In the genomic region with DNA sequence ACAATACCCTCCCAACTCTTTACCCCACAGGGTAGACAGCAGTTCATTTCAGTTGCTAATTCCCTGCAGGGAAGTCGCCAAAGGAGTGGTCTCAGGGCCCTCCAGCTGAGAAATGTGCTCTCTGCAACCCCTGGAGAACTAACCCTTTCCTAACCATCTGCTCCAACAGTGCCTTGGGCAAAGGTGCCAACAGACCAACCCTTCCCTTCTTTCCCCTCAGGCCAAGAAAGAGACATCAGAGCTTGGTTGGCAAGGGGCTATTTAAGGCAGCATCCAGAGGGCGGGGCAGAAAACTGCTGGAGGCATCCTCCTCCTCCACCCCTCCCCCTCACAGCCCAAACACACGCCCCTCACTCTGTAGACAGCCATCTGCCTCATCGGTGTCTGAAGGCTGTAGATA, we compare ENCODE assay signal across 9 cellular contexts. TPM values are rescaled to one million over a fixed set of nuclear protein-coding genes. Genes with fewer than 3 reads are reported as not detected.
A peak's percentile ranks its signal among the peaks of the same experiment; 100 is the strongest.
DNase-seq lines count a peak whose midpoint lies in the region; ATAC-seq, FAIRE-seq and TF ChIP-seq lines count a peak whose summit lies in the region.
"Had no signal": no experiment of that assay in that cellular context is flagged by ENCODE, and none has a peak within 500 bp of the region (broad histone marks: within the 10 kb centered on the region; RNA-seq: fewer than 3 reads in every experiment).

No MANE protein-coding gene starts in this region.

- peaks cover 14% of the 10 kb centered on the region for H3K4me1 Mint-ChIP-seq in activated T-helper 2 cell treated with anti-CD3 and anti-CD28 coated beads, Interferon-gamma antibody, Interleukin-2, Interleukin-4, amounts not matched to agents 10 μg/mL and 5 μg/mL and 100 μg/mL, durations not matched to agents 14 hours and 24 hours and 36 hours (ENCODE audit: low read depth)

- no peaks in the 10 kb centered on the region for H3K36me3 Mint-ChIP-seq in activated T-helper 2 cell treated with anti-CD3 and anti-CD28 coated beads, Interferon-gamma antibody, Interleukin-2, Interleukin-4, amounts not matched to agents 10 μg/mL and 5 μg/mL and 100 μg/mL, durations not matched to agents 14 hours and 24 hours and 36 hours (ENCODE audit: low read depth)

- H3K4me1 ChIP-seq in skeletal muscle tissue (ENCODE audit: control insufficient read depth in 3 of 3, insufficient read depth in 3 of 3, low read length in 3 of 3), result peaks cover 18 to 43% (median 25%) of the 10 kb centered on the region in 3 donors
- peaks cover 0 to 7% (median 0%) of the 10 kb centered on the region in 3 donors for H3K4me1 ChIP-seq in pancreas

- peaks cover 48% of the 10 kb centered on the region for H3K27me3 Mint-ChIP-seq in activated T-helper 2 cell treated with anti-CD3 and anti-CD28 coated beads, Interferon-gamma antibody, Interleukin-2, Interleukin-4, amounts not matched to agents 10 μg/mL and 5 μg/mL and 100 μg/mL, durations not matched to agents 14 hours and 24 hours and 36 hours (ENCODE audit: low read depth)

- no peaks in the 10 kb centered on the region for H3K9me3 Mint-ChIP-seq in activated T-helper 2 cell treated with anti-CD3 and anti-CD28 coated beads, Interferon-gamma antibody, Interleukin-2, Interleukin-4, amounts not matched to agents 10 μg/mL and 5 μg/mL and 100 μg/mL, durations not matched to agents 14 hours and 24 hours and 36 hours

- WGBS in pancreas, 2 donors, result 70 to 71% methylated on average over 4 of the region's 4 CpGs

- H3K9me3 ChIP-seq in skeletal muscle tissue (ENCODE audit: control insufficient read depth in 3 of 3, low read length in 3 of 3), result no peaks in the 10 kb centered on the region
- H3K9me3 ChIP-seq in pancreas, result no peaks in the 10 kb centered on the region

- FAIRE-seq in frontal cortex (lab: Jason Lieb, UNC), result no peak
- no peak for FAIRE-seq in pancreas (lab: Jason Lieb, UNC)
- FAIRE-seq: A204.1 had no signal

- TF ChIP-seq CTCF in pancreas (IDR thresholded peaks at IDR 0.05), result no peak

- peak; percentile 47 for DNase-seq in NCI-H2227 (lab: John Stamatoyannopoulos, UW; ENCODE audit: unreplicated experiment)
- DNase-seq in NCI-H2227 treated with DMSO at 0.1 percent for 48 hours (lab: John Stamatoyannopoulos, UW), result no peak
- no peak for DNase-seq in activated T-helper 2 cell treated with anti-CD3 and anti-CD28 coated beads, Interferon-gamma antibody, Interleukin-2, Interleukin-4, amounts not matched to agents 10 μg/mL and 5 μg/mL and 100 μg/mL, durations not matched to agents 14 hours and 24 hours and 36 hours (ENCODE audit: low spot score)
- DNase-seq in SK-N-DZ (ENCODE audit: low spot score), result no peak
- DNase-seq in frontal cortex (ENCODE audit: low spot score in 2 of 2), result no peak
- DNase-seq in pancreas, result no peak

- intact Hi-C loops in activated T-helper 2 cell treated with anti-CD3 and anti-CD28 coated beads, Interferon-gamma antibody, Interleukin-2, Interleukin-4, amounts not matched to agents 10 μg/mL and 5 μg/mL and 100 μg/mL, durations not matched to agents 14 hours and 24 hours and 36 hours (cut with micrococcal nuclease), result no loop called here
- intact Hi-C loops in pancreas (cut with DNase I), result no loop called here

- no peak overlapping the region for H3K27ac Mint-ChIP-seq in activated T-helper 2 cell treated with anti-CD3 and anti-CD28 coated beads, Interferon-gamma antibody, Interleukin-2, Interleukin-4, amounts not matched to agents 10 μg/mL and 5 μg/mL and 100 μg/mL, durations not matched to agents 14 hours and 24 hours and 36 hours

- H3K4me3 ChIP-seq in skeletal muscle tissue (ENCODE audit: low read length in 3 of 3) (peak overlapping the region; percentile 36 to 98 (median 46)), pancreas (no peak overlapping the region)

- peak overlapping the region; percentile 20 to 54 (median 51) for H3K9ac ChIP-seq in skeletal muscle tissue (ENCODE audit: low read depth in 1 of 3, low read length in 3 of 3)

- H3K36me3 ChIP-seq in skeletal muscle tissue (ENCODE audit: control insufficient read depth in 3 of 3, insufficient read depth in 3 of 3, low read length in 3 of 3) (no peaks in the 10 kb centered on the region), pancreas (no peaks in the 10 kb centered on the region)

- ATAC-seq in pancreas, result no peak

- H3K27me3 ChIP-seq in layer of hippocampus (ENCODE audit: control insufficient read depth, insufficient read depth, low read length) (no peaks in the 10 kb centered on the region), skeletal muscle tissue (ENCODE audit: control insufficient read depth in 3 of 3, insufficient read depth in 3 of 3, low read length in 3 of 3) (no peaks in the 10 kb centered on the region), pancreas (no peaks in the 10 kb centered on the region)

- H3K4me3 Mint-ChIP-seq in activated T-helper 2 cell treated with anti-CD3 and anti-CD28 coated beads, Interferon-gamma antibody, Interleukin-2, Interleukin-4, amounts not matched to agents 10 μg/mL and 5 μg/mL and 100 μg/mL, durations not matched to agents 14 hours and 24 hours and 36 hours (ENCODE audit: low read depth), result peak overlapping the region; percentile 65

- H3K27ac ChIP-seq in layer of hippocampus (ENCODE audit: low read depth, low read length), result peak overlapping the region; percentile 84
- H3K27ac ChIP-seq in skeletal muscle tissue (ENCODE audit: low read depth, low read length), result no peak overlapping the region
- H3K27ac ChIP-seq in pancreas, result no peak overlapping the region

RNA-seq across cellular contexts. Expression of gene SORBS1, which starts 1.7 kb away (rescaled TPM):
- 0.43 and 1.3 TPM in 2 replicates for total RNA-seq in activated T-helper 2 cell treated with anti-CD3 and anti-CD28 coated beads, Interferon-gamma antibody, Interleukin-2, Interleukin-4, amounts not matched to agents 10 μg/mL and 5 μg/mL and 100 μg/mL, durations not matched to agents 14 hours and 24 hours and 36 hours
- 66.8 TPM for total RNA-seq in skeletal muscle tissue
- 11.6 and 14.4 TPM in 2 replicates for polyA plus RNA-seq in SK-N-DZ (2014; cell fraction: cytosol; rRNA removed)
- polyA plus RNA-seq in SK-N-DZ (2014; cell fraction: nucleus; rRNA removed), result 13.0 and 21.5 TPM in 2 replicates
- 90.5 TPM for total RNA-seq in frontal cortex
- total RNA-seq in pancreas, result 10 to 100 TPM; 14.4 to 25.6 (median 17.8) TPM
- polyA plus RNA-seq in pancreas, result 10 to 100 TPM; 11.4 to 13.3 TPM

Comparison
In these comparisons a context has a peak if more than half of its experiments do, and no peak if none do; other contexts are left out.
1. H3K4me3 ChIP-seq: peak in skeletal muscle tissue (3 of 3); none in pancreas (0 of 4).